Comparison of ENCODE assay signal across 14 cellular contexts in the genomic region with DNA sequence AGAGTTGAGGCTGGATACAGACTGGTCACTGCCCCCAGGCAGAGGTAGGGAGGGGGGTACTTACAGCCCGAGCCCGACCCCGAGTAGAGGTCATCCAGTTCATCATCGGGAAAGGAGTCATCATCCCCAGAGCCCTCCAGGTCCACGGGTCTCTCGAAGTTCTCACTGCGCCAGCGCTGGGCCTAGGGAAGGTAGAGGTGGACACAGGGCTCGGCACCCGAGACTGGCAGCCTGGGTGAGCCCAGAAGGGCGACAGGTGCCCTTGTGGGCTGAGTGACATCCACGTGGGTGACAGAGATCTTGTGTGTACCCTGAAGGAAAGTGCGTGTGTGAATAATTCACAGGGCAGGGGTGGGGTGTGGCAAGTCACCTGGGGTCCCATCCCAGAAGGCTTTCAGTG.
"Had no signal": no experiment of that assay in that cellular context is flagged by ENCODE, and none has a peak within 500 bp of the region (broad histone marks: within the 10 kb centered on the region; RNA-seq: fewer than 3 reads in every experiment).

No MANE protein-coding gene starts in this region.

- H3K4me3 ChIP-seq: colonic mucosa, left ventricle myocardium inferior, pancreas, thyroid gland had no signal

- H3K4me1 ChIP-seq: colonic mucosa, pancreas, thyroid gland had no signal

- ATAC-seq: stimulated activated effector memory CD8-positive, alpha-beta T cell treated with anti-CD3 and anti-CD28 coated beads, Interleukin-12 subunit alpha, Interleukin-12 subunit beta, amount 100 ng/mL, for 72 hours; T-helper 17 cell had no signal

- DNase-seq: activated CD4-positive, alpha-beta T cell treated with anti-CD3 and anti-CD28 coated beads, Interleukin-2, amount 50 U/mL, for 48 hours; activated naive CD4-positive, alpha-beta T cell treated with anti-CD3 and anti-CD28 coated beads, Interleukin-2, amount 50 U/mL, for 16 hours; activated T-cell treated with anti-CD3 and anti-CD28 coated beads, Interleukin-2, amount 50 U/mL, for 1 hour; central memory CD4-positive, alpha-beta T cell; colonic mucosa; effector CD8-positive, alpha-beta T cell; islet precursor cell; left ventricle myocardium inferior; mesendoderm; T-helper 17 cell; thyroid gland; WERI-Rb-1 had no signal

- H3K9me3 ChIP-seq: colonic mucosa, pancreas, thyroid gland had no signal

- H3K27me3 ChIP-seq: colonic mucosa, pancreas, thyroid gland had no signal

- H3K27ac ChIP-seq: colonic mucosa, pancreas, thyroid gland, WERI-Rb-1 had no signal

- H3K36me3 ChIP-seq: colonic mucosa, pancreas had no signal
